Comparison of ENCODE assay signal across 8 cellular contexts in the genomic region with DNA sequence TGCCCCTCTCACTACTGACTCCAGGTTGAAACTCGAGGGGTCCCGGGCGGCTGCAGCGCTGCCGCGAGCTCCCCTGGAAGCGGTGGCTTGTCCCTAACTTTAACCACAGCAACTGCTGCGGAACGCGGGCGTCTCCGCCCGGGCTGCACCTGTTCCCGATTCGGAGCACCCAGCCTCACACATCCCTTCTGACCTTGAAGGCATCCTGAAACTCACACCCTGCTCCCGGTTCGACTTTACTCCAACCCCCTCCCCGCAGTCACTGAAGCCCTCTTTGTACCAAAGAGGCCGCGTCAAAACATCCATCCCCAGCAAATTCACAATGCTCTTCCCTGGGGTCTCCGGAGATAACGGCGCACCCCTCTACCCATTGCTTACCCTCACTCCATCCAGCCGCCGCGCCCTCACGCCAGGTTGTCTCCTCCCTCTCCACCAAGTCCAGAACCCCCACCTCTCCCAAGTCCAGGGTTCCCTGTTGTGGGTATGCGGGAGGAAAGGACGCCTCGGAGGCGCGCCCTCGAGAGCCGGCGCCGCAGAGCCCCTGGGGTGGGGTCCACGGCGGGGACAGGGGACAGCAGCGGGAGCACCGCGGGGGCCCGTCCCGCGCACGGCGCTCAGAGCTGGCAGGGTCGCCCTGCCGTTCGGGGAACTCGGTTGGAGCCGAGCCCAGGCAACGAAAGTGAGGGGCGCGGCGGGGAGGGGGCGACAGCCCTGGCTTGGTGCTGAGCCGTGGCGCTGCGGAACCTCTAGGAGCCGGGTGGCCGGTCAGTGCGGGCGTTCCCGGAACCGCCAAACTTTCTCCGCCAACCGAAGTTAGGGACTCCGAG. TPM values are rescaled to one million over a fixed set of nuclear protein-coding genes. Genes with fewer than 3 reads are reported as not detected.
DNase-seq lines count a peak whose midpoint lies in the region; ATAC-seq and TF ChIP-seq lines count a peak whose summit lies in the region.

No MANE protein-coding gene starts in this region.

- no peaks in the 10 kb centered on the region for H3K9me2 ChIP-seq in SK-N-SH

- no peak overlapping the region for H3K9ac ChIP-seq in SK-N-SH

- no peaks in the 10 kb centered on the region for H3K36me3 Mint-ChIP-seq in T-helper 1 cell treated with Interleukin-12 subunit alpha and Interleukin-12 subunit beta and Interleukin-4 antibody, amounts not matched to agents 30 μg/mL and 1 μg/mL, for 36 hours (ENCODE audit: low read depth)

- peak overlapping the region in 1 of 2 experiments; percentile 49; a peak in 2 of 4 replicates for H3K4me3 ChIP-seq in SK-N-SH (ENCODE audit: low read depth in 2 of 2, low read length in 1 of 2)
- peak overlapping the region; percentile 75 for H3K4me3 ChIP-seq in iPS-18c (ENCODE audit: insufficient read depth, low read depth, low read length)

- TF ChIP-seq RAD21 in SK-N-SH (IDR thresholded peaks at IDR 0.05; ENCODE audit: low read length) = no peak

- H3K4me3 Mint-ChIP-seq in T-helper 1 cell treated with Interleukin-12 subunit alpha and Interleukin-12 subunit beta and Interleukin-4 antibody, amounts not matched to agents 30 μg/mL and 1 μg/mL, for 36 hours = peak overlapping the region; percentile 53
- peak overlapping the region; percentile 62 to 66 for H3K4me3 Mint-ChIP-seq in stimulated activated naive CD8-positive, alpha-beta T cell treated with anti-CD3 and anti-CD28 coated beads, Interleukin-15, amount 100 ng/mL, for 72 hours

- H3K27ac ChIP-seq in SK-N-SH (ENCODE audit: low read depth in 2 of 2, low read length in 1 of 2) = no peak overlapping the region

- H3K4me1 ChIP-seq in SK-N-SH (ENCODE audit: control insufficient read depth in 1 of 2, insufficient read depth in 2 of 2, low read depth in 1 of 2, low read length in 1 of 2) = no peaks in the 10 kb centered on the region; a peak in 1 of 4 replicates

- H3K4me1 Mint-ChIP-seq in T-helper 1 cell treated with Interleukin-12 subunit alpha and Interleukin-12 subunit beta and Interleukin-4 antibody, amounts not matched to agents 30 μg/mL and 1 μg/mL, for 36 hours (ENCODE audit: low read depth) = peaks cover 15% of the 10 kb centered on the region
- peaks cover 33% of the 10 kb centered on the region for H3K4me1 Mint-ChIP-seq in stimulated activated naive CD8-positive, alpha-beta T cell treated with anti-CD3 and anti-CD28 coated beads, Interleukin-15, amount 100 ng/mL, for 72 hours

- H3F3A ChIP-seq in SK-N-SH (replicated peaks; ENCODE audit: insufficient read depth) = no peaks in the 10 kb centered on the region

- H3K27me3 ChIP-seq in SK-N-SH (ENCODE audit: insufficient read depth) = peaks cover 46% of the 10 kb centered on the region

- CTCF ChIA-PET in SK-N-SH (lab: Yijun Ruan, JAX) = interaction anchor here (1.0 to 3.0 kb wide), 17 partner anchors 10 to 683 kb away, joined by 3 to 27 read pairs (median 4); no protein-coding TSS in a partner anchor

- ATAC-seq in stimulated activated naive CD8-positive, alpha-beta T cell treated with anti-CD3 and anti-CD28 coated beads, Interleukin-15, amount 100 ng/mL, for 72 hours = peak; percentile 19
- no peak for ATAC-seq in HG03378 (IDR thresholded peaks at IDR 0.05; ENCODE audit: unreplicated experiment)

- 0 out of 2 replicates have a peak overlapping the region, but pooled peaks have one; percentile 50 for H3K4me2 ChIP-seq in SK-N-SH

- H3K27ac Mint-ChIP-seq in T-helper 1 cell treated with Interleukin-12 subunit alpha and Interleukin-12 subunit beta and Interleukin-4 antibody, amounts not matched to agents 30 μg/mL and 1 μg/mL, for 36 hours = no peak overlapping the region
- H3K27ac Mint-ChIP-seq in stimulated activated naive CD8-positive, alpha-beta T cell treated with anti-CD3 and anti-CD28 coated beads, Interleukin-15, amount 100 ng/mL, for 72 hours = no peak overlapping the region

- H3K79me2 ChIP-seq in SK-N-SH (ENCODE audit: insufficient read depth) = no peaks in the 10 kb centered on the region

- no peak for TF ChIP-seq EP300 in SK-N-SH (IDR thresholded peaks at IDR 0.05; ENCODE audit: borderline replicate concordance in 1 of 2, low read depth in 1 of 2, low read length in 1 of 2)

- H4K20me1 ChIP-seq in SK-N-SH (ENCODE audit: insufficient read depth) = no peaks in the 10 kb centered on the region

- 10% methylated on average over 27 of the region's 68 CpGs for WGBS in SK-N-SH (ENCODE audit: low lambda C conversion rate)

- H3K9me3 ChIP-seq in SK-N-SH (no peaks in the 10 kb centered on the region), iPS-18c (ENCODE audit: control insufficient read depth, insufficient read depth, low read length) (no peaks in the 10 kb centered on the region)

- H3K9me3 Mint-ChIP-seq in T-helper 1 cell treated with Interleukin-12 subunit alpha and Interleukin-12 subunit beta and Interleukin-4 antibody, amounts not matched to agents 30 μg/mL and 1 μg/mL, for 36 hours = no peaks in the 10 kb centered on the region
- no peaks in the 10 kb centered on the region for H3K9me3 Mint-ChIP-seq in stimulated activated naive CD8-positive, alpha-beta T cell treated with anti-CD3 and anti-CD28 coated beads, Interleukin-15, amount 100 ng/mL, for 72 hours

- no peak overlapping the region for H2AFZ ChIP-seq in SK-N-SH (ENCODE audit: low read depth)

- peaks cover 69% of the 10 kb centered on the region for H3K27me3 Mint-ChIP-seq in T-helper 1 cell treated with Interleukin-12 subunit alpha and Interleukin-12 subunit beta and Interleukin-4 antibody, amounts not matched to agents 30 μg/mL and 1 μg/mL, for 36 hours (ENCODE audit: low read depth)
- peaks cover 87% of the 10 kb centered on the region for H3K27me3 Mint-ChIP-seq in stimulated activated naive CD8-positive, alpha-beta T cell treated with anti-CD3 and anti-CD28 coated beads, Interleukin-15, amount 100 ng/mL, for 72 hours

- DNase-seq in T-helper 1 cell = no peak
- no peak for DNase-seq in SK-N-SH
- peak in 1 of 2 donors; percentile 16 for DNase-seq in stimulated activated naive CD8-positive, alpha-beta T cell treated with anti-CD3 and anti-CD28 coated beads, Interleukin-15, amount 100 ng/mL, for 72 hours
- DNase-seq in NCI-H2107 treated with DMSO at 0.1 percent for 48 hours (lab: John Stamatoyannopoulos, UW; ENCODE audit: unreplicated experiment) = no peak
- DNase-seq in NCI-H1436 (lab: John Stamatoyannopoulos, UW) = no peak

- no peaks in the 10 kb centered on the region for H3K36me3 ChIP-seq in SK-N-SH (replicated peaks in 1 of 2; ENCODE audit: control insufficient read depth in 1 of 2, insufficient read depth in 2 of 2, low read length in 1 of 2)

- POLR2A ChIA-PET in SK-N-SH (lab: Yijun Ruan, JAX) = no interaction called here

- no peak for TF ChIP-seq CTCF in SK-N-SH (IDR thresholded peaks at IDR 0.05)

TF ChIP-seq in SK-N-SH, 30 proteins besides CTCF, POLR2A, EP300 and RAD21:
- TF ChIP-seq, protein P1, sequence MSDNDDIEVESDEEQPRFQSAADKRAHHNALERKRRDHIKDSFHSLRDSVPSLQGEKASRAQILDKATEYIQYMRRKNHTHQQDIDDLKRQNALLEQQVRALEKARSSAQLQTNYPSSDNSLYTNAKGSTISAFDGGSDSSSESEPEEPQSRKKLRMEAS (IDR thresholded peaks at IDR 0.05; ENCODE audit: low read depth) = no peak
- TF ChIP-seq SIN3A (IDR thresholded peaks at IDR 0.05; ENCODE audit: borderline replicate concordance, low read depth, low read length) (no peak), TCF12 (IDR thresholded peaks at IDR 0.05) (no peak)

RNA-seq across cellular contexts. Expression of a gene that starts 0.9 kb away (rescaled TPM):
- polyA plus RNA-seq in SK-N-SH (2012; rRNA removed) = 1.2 and 1.3 TPM in 2 replicates
- 1.2 TPM in 2 replicates for polyA plus RNA-seq in SK-N-SH (2012; cell fraction: cytosol; rRNA removed)
- polyA plus RNA-seq in SK-N-SH (2012; cell fraction: nucleus; rRNA removed) = 0.65 and 1.3 TPM in 2 replicates
